34 cellular contexts compared by ENCODE assay signal in the genomic region with DNA sequence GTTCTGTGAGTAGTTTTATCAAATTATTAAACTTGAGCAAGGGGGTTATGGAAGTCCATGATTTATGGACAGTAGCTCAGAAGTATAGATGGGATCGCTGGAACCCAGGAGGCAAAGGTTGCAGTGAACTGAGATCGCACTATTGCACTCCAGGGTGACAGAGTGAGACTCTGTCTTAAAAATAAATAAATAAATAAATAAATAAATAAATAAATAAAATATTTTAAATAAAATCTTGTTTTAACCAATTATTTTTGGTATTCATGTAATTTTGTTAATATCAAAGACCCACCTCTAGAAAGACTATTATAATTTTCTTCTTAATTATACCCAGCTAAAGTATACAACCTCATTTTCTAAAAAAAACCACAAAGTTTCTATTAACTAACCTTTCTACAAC.
DNase-seq lines count a peak whose midpoint lies in the region; ATAC-seq, FAIRE-seq and TF ChIP-seq lines count a peak whose summit lies in the region.
"Had no signal": no experiment of that assay in that cellular context is flagged by ENCODE, and none has a peak within 500 bp of the region (broad histone marks: within the 10 kb centered on the region; RNA-seq: fewer than 3 reads in every experiment).

No MANE protein-coding gene starts in this region.

- no peaks in the 10 kb centered on the region for H3K36me3 Mint-ChIP-seq in activated T-cell treated with anti-CD3 and anti-CD28 coated beads, Interleukin-2, amount 50 U/mL, for 24 hours (ENCODE audit: low read depth)
- H3K36me3 Mint-ChIP-seq in immature natural killer cell: peaks cover 0 to 4% (median 0%) of the 10 kb centered on the region in 3 donors
- H3K36me3 Mint-ChIP-seq in stimulated activated memory B cell treated with anti-CD40 and anti-IgM and Interleukin-4, amounts not matched to agents 10 μg/mL and 1 μg/mL and 100 μg/mL, for 72 hours: no peaks in the 10 kb centered on the region
- H3K36me3 Mint-ChIP-seq: CD14-positive monocyte; CD4-positive, alpha-beta memory T cell; CD4-positive, CD25-positive, alpha-beta regulatory T cell; CD8-positive, alpha-beta memory T cell; CD8-positive, alpha-beta T cell had no signal

- H3K9ac ChIP-seq in kidney (ENCODE audit: low read length in 2 of 2): no peak overlapping the region
- H3K9ac ChIP-seq: BLaER1; BLaER1 treated with 17β-estradiol and CSF1 and Interleukin-3, amounts not matched to agents 10 nM and 100 nM had no signal

- H3K4me1 Mint-ChIP-seq in activated T-cell treated with anti-CD3 and anti-CD28 coated beads, Interleukin-2, amount 50 U/mL, for 24 hours (ENCODE audit: low read depth): no peaks in the 10 kb centered on the region
- no peaks in the 10 kb centered on the region for H3K4me1 Mint-ChIP-seq in immature natural killer cell
- H3K4me1 Mint-ChIP-seq in stimulated activated memory B cell treated with anti-CD40 and anti-IgM and Interleukin-4, amounts not matched to agents 10 μg/mL and 1 μg/mL and 100 μg/mL, for 72 hours: no peaks in the 10 kb centered on the region
- H3K4me1 Mint-ChIP-seq: B cell; CD14-positive monocyte; CD4-positive, alpha-beta memory T cell; CD4-positive, CD25-positive, alpha-beta regulatory T cell; CD8-positive, alpha-beta memory T cell had no signal

- TF ChIP-seq CTCF in HEK293 (tag by site-specific recombination; IDR thresholded peaks at IDR 0.05) (no peak), kidney (IDR thresholded peaks at IDR 0.05; ENCODE audit: borderline replicate concordance, extremely low read depth, insufficient read depth) (no peak)

- intact Hi-C loops in kidney (cut with DNase I): no loop called here

- H3K9me3 Mint-ChIP-seq in activated T-cell treated with anti-CD3 and anti-CD28 coated beads, Interleukin-2, amount 50 U/mL, for 24 hours: peaks cover 15% of the 10 kb centered on the region
- H3K9me3 Mint-ChIP-seq in immature natural killer cell: peaks cover 7 to 23% (median 14%) of the 10 kb centered on the region in 6 donors
- peaks cover 8% of the 10 kb centered on the region for H3K9me3 Mint-ChIP-seq in stimulated activated memory B cell treated with anti-CD40 and anti-IgM and Interleukin-4, amounts not matched to agents 10 μg/mL and 1 μg/mL and 100 μg/mL, for 72 hours

- CTCF ChIA-PET in HEK293 (lab: Yijun Ruan, JAX): interaction anchor here (0.6 kb wide), 1 partner anchor 198 kb away, joined by 3 read pairs; no protein-coding TSS in a partner anchor

- no peaks in the 10 kb centered on the region for H3K27me3 Mint-ChIP-seq in activated T-cell treated with anti-CD3 and anti-CD28 coated beads, Interleukin-2, amount 50 U/mL, for 24 hours
- H3K27me3 Mint-ChIP-seq in immature natural killer cell (ENCODE audit: low read depth in 3 of 3): peaks cover 0 to 3% (median 2%) of the 10 kb centered on the region in 3 donors
- no peaks in the 10 kb centered on the region for H3K27me3 Mint-ChIP-seq in stimulated activated memory B cell treated with anti-CD40 and anti-IgM and Interleukin-4, amounts not matched to agents 10 μg/mL and 1 μg/mL and 100 μg/mL, for 72 hours
- H3K27me3 Mint-ChIP-seq: B cell; CD4-positive, alpha-beta memory T cell; CD4-positive, alpha-beta T cell; CD4-positive, CD25-positive, alpha-beta regulatory T cell; CD8-positive, alpha-beta memory T cell had no signal

- no peak for DNase-seq in kidney
- no peak for DNase-seq in small intestine
- DNase-seq in activated T-cell treated with anti-CD3 and anti-CD28 coated beads, Interleukin-2, amount 50 U/mL, for 24 hours: no peak
- no peak for DNase-seq in immature natural killer cell
- DNase-seq: 8988T; ACHN; AML-193; BE2C; C1 segment of cervical spinal cord; Caco-2; Calu3; CD4-positive, alpha-beta memory T cell; CD4-positive, alpha-beta T cell; CD4-positive, CD25-positive, alpha-beta regulatory T cell; CD8-positive, alpha-beta memory T cell; CD8-positive, alpha-beta T cell; COR-L47; DMS 273 treated with DMSO at 0.1 percent for 48 hours; DMS153; DMS53; DMS79; DMS79 treated with DMSO at 0.1 percent for 48 hours; DND-41; EL had no signal

- no peaks in the 10 kb centered on the region for H3K4me1 ChIP-seq in HEK293 (ENCODE audit: control insufficient read depth, insufficient read depth, low read length)
- no peaks in the 10 kb centered on the region for H3K4me1 ChIP-seq in kidney (ENCODE audit: control insufficient read depth in 1 of 2, insufficient read depth in 1 of 2, low read depth in 1 of 2, low read length in 2 of 2)
- no peaks in the 10 kb centered on the region for H3K4me1 ChIP-seq in small intestine (ENCODE audit: control insufficient read depth in 2 of 2, insufficient read depth in 1 of 2, low read depth in 1 of 2, low read length in 1 of 2)
- H3K4me1 ChIP-seq: A549; BE2C; BLaER1; BLaER1 treated with 17β-estradiol and CSF1 and Interleukin-3, amounts not matched to agents 10 nM and 100 nM; Caco-2 had no signal

- no peak for ATAC-seq in stimulated activated memory B cell treated with anti-CD40 and anti-IgM and Interleukin-4, amounts not matched to agents 10 μg/mL and 1 μg/mL and 100 μg/mL, for 72 hours
- ATAC-seq: A549; CD8-positive, alpha-beta T cell had no signal

- H3K27ac ChIP-seq in HEK293 (ENCODE audit: extremely low read depth, low read depth, low read length) (no peak overlapping the region), kidney (ENCODE audit: low read depth in 2 of 2, low read length in 2 of 2) (no peak overlapping the region), small intestine (ENCODE audit: low read depth in 1 of 2, low read length in 1 of 2) (no peak overlapping the region)
- H3K27ac ChIP-seq: 22Rv1; A549; BLaER1; BLaER1 treated with 17β-estradiol and CSF1 and Interleukin-3, amounts not matched to agents 10 nM and 100 nM; C4-2B had no signal

- no peaks in the 10 kb centered on the region for H3K27me3 ChIP-seq in small intestine (ENCODE audit: control insufficient read depth in 2 of 2, insufficient read depth in 2 of 2, low read length in 2 of 2)
- H3K27me3 ChIP-seq: BE2C; BLaER1; BLaER1 treated with 17β-estradiol and CSF1 and Interleukin-3, amounts not matched to agents 10 nM and 100 nM had no signal

- H3K4me3 Mint-ChIP-seq in activated T-cell treated with anti-CD3 and anti-CD28 coated beads, Interleukin-2, amount 50 U/mL, for 24 hours: no peak overlapping the region
- H3K4me3 Mint-ChIP-seq in immature natural killer cell: no peak overlapping the region
- H3K4me3 Mint-ChIP-seq in stimulated activated memory B cell treated with anti-CD40 and anti-IgM and Interleukin-4, amounts not matched to agents 10 μg/mL and 1 μg/mL and 100 μg/mL, for 72 hours: no peak overlapping the region
- H3K4me3 Mint-ChIP-seq: B cell; CD14-positive monocyte; CD4-positive, alpha-beta memory T cell; CD4-positive, alpha-beta T cell; CD4-positive, CD25-positive, alpha-beta regulatory T cell; CD8-positive, alpha-beta memory T cell; CD8-positive, alpha-beta T cell had no signal

- H3K4me3 ChIP-seq in HEK293 (ENCODE audit: low read depth, low read length) (no peak overlapping the region), kidney (ENCODE audit: low read length in 2 of 2) (no peak overlapping the region), small intestine (ENCODE audit: low read depth in 1 of 2, low read length in 2 of 2) (no peak overlapping the region)
- H3K4me3 ChIP-seq: A549; BLaER1; BLaER1 treated with 17β-estradiol and CSF1 and Interleukin-3, amounts not matched to agents 10 nM and 100 nM had no signal

- WGBS in small intestine, 3 donors: 80 to 89% (median 89%) methylated on average over 2 of the region's 2 CpGs

- H3K36me3 ChIP-seq in HEK293 (ENCODE audit: control insufficient read depth in 2 of 2, insufficient read depth in 1 of 2, low read length in 2 of 2) (no peaks in the 10 kb centered on the region), kidney (ENCODE audit: control insufficient read depth in 1 of 2, insufficient read depth in 2 of 2, low read length in 2 of 2) (no peaks in the 10 kb centered on the region), small intestine (ENCODE audit: control insufficient read depth in 2 of 2, insufficient read depth in 2 of 2, low read length in 2 of 2) (no peaks in the 10 kb centered on the region)
- H3K36me3 ChIP-seq: BE2C; BLaER1; BLaER1 treated with 17β-estradiol and CSF1 and Interleukin-3, amounts not matched to agents 10 nM and 100 nM had no signal

- H3K27ac Mint-ChIP-seq in activated T-cell treated with anti-CD3 and anti-CD28 coated beads, Interleukin-2, amount 50 U/mL, for 24 hours: no peak overlapping the region
- no peak overlapping the region for H3K27ac Mint-ChIP-seq in immature natural killer cell
- no peak overlapping the region for H3K27ac Mint-ChIP-seq in stimulated activated memory B cell treated with anti-CD40 and anti-IgM and Interleukin-4, amounts not matched to agents 10 μg/mL and 1 μg/mL and 100 μg/mL, for 72 hours
- H3K27ac Mint-ChIP-seq: B cell; CD14-positive monocyte; CD4-positive, alpha-beta memory T cell; CD4-positive, alpha-beta T cell; CD4-positive, CD25-positive, alpha-beta regulatory T cell; CD8-positive, alpha-beta memory T cell; CD8-positive, alpha-beta T cell had no signal

- POLR2A ChIA-PET in HEK293 (lab: Yijun Ruan, JAX): no interaction called here

- peak; percentile 11 for FAIRE-seq in kidney (lab: Jason Lieb, UNC)
- peak; percentile 51 for FAIRE-seq in small intestine (lab: Jason Lieb, UNC)
- FAIRE-seq: D721Med had no signal

- H3K9me3 ChIP-seq in HEK293 (ENCODE audit: control insufficient read depth, insufficient read depth, low read depth, low read length): no peaks in the 10 kb centered on the region
- peaks cover 0 to 3% of the 10 kb centered on the region in 2 donors for H3K9me3 ChIP-seq in kidney (ENCODE audit: control insufficient read depth in 1 of 2, low read length in 2 of 2)
- H3K9me3 ChIP-seq in small intestine (ENCODE audit: control insufficient read depth, low read depth): no peaks in the 10 kb centered on the region
- H3K9me3 ChIP-seq: A549, BE2C had no signal

TF ChIP-seq in HEK293, 187 proteins besides CTCF, POLR2A, EP300 and RAD21 (continues in another document):
- TF ChIP-seq ZNF311 (tag by site-specific recombination; IDR thresholded peaks at IDR 0.05; ENCODE audit: borderline replicate concordance) (no peak), PBX3 (CRISPR knock-in tag; IDR thresholded peaks at IDR 0.05) (no peak)
